In the genomic region with DNA sequence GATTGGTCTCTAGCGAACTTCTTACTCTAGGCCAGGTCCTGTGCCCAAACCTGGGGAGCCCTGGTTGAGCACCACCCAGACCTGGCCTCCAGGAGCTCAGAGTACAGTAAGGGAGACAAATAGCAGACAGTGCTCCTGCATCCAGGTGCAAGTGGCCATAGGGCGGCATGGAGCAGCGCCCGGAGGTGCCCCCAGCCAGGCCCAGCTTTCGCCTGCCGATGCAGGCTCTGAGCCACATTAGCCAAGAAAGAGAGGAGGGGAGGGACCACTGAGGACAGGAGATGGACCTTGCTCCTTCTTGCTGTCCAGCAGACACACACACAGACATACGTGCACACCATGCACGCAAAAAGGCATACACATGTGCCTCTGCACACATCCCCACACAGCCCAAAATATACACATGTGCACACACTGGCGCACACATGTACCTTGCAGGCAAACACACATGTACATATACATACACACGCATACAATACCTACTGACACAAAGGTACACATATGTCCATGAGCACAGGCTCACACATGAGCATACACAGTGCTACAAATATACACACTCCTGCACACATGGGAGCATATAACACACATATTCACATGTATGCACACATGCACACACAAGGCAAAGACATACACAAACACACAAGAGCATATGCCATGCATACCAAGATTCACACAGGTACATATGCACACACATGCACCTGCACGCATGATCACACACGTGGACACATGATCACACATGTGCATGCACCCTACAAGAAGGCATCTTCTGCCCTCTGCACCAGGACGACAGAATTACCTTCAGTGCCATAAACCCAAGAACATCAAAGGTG, we compare ENCODE assay signal across 1 cellular context.
TF ChIP-seq lines count a peak whose summit lies in the region.

No MANE protein-coding gene starts in this region.

TF ChIP-seq in HepG2, 621 proteins besides CTCF, POLR2A, EP300 and RAD21 (continued from another document):
- 0 out of 2 replicates have a peak, but pooled peaks have one; percentile 23 for TF ChIP-seq ZNF550 (CRISPR knock-in tag; IDR thresholded peaks at IDR 0.05; ENCODE audit: borderline replicate concordance)
